Comparison of ENCODE assay signal across 32 cellular contexts in genomic region chr2:233791151-233791882, GRCh38. TPM values are rescaled to one million over a fixed set of nuclear protein-coding genes. Genes with fewer than 3 reads are reported as not detected.
A peak's percentile ranks its signal among the peaks of the same experiment; 100 is the strongest.
DNase-seq lines count a peak whose midpoint lies in the region; ATAC-seq, FAIRE-seq and TF ChIP-seq lines count a peak whose summit lies in the region.
"Had no signal": no experiment of that assay in that cellular context is flagged by ENCODE, and none has a peak within 500 bp of the region (broad histone marks: within the 10 kb centered on the region; RNA-seq: fewer than 3 reads in every experiment).

No MANE protein-coding gene starts in this region.

- H3K4me1 ChIP-seq in HepG2 (ENCODE audit: insufficient read depth, low read length): peaks cover 14% of the 10 kb centered on the region; the same call in 1 of the 2 replicates
- H3K4me1 ChIP-seq in right lobe of liver: no peaks in the 10 kb centered on the region
- H3K4me1 ChIP-seq in spleen: no peaks in the 10 kb centered on the region
- no peaks in the 10 kb centered on the region for H3K4me1 ChIP-seq in Caco-2
- H3K4me1 ChIP-seq: A549 had no signal

- TF ChIP-seq EP300 in HepG2 (IDR thresholded peaks at IDR 0.05; ENCODE audit: low read depth in 2 of 2, low read length in 2 of 2) (no peak), HepG2 (CRISPR knock-in tag; IDR thresholded peaks at IDR 0.05; ENCODE audit: borderline replicate concordance) (no peak)

- FAIRE-seq in HepG2 (lab: Jason Lieb, UNC): no peak
- FAIRE-seq: A549, GM12878, HTR-8/SVneo had no signal

- ATAC-seq in HepG2 (peak; percentile 11; the same call in 2 of the 3 replicates), right lobe of liver (no peak)
- ATAC-seq: GM12878, GM23338 had no signal

- WGBS in HepG2 (ENCODE audit: low lambda C conversion rate): 53% methylated on average over 18 of the region's 18 CpGs
- WGBS in right lobe of liver (ENCODE audit: insufficient coverage, low coverage, low lambda C conversion rate, missing lambda C conversion rate): 82% methylated on average over 16 of the region's 18 CpGs
- 85 to 90% (median 87%) methylated on average over 18 of the region's 18 CpGs for WGBS in spleen, 5 donors

- H2AFZ ChIP-seq in HepG2 (ENCODE audit: low read length): no peak overlapping the region
- H2AFZ ChIP-seq: GM23338 had no signal

- TF ChIP-seq RAD21 in HepG2 (CRISPR knock-in tag; IDR thresholded peaks at IDR 0.05): no peak

- no peaks in the 10 kb centered on the region for H3K36me3 Mint-ChIP-seq in Caco-2 (ENCODE audit: insufficient read depth, unreplicated experiment)
- H3K36me3 Mint-ChIP-seq: CD4-positive, alpha-beta memory T cell had no signal

- no peak overlapping the region for H3K9ac ChIP-seq in HepG2 (ENCODE audit: insufficient read depth, low read depth, low read length)

- H3K36me3 ChIP-seq in HepG2 (replicated peaks in 1 of 2; ENCODE audit: control insufficient read depth in 1 of 2, insufficient read depth in 2 of 2, low read length in 2 of 2): no peaks in the 10 kb centered on the region
- no peaks in the 10 kb centered on the region for H3K36me3 ChIP-seq in right lobe of liver
- no peaks in the 10 kb centered on the region for H3K36me3 ChIP-seq in spleen
- H3K36me3 ChIP-seq in Caco-2 (ENCODE audit: control insufficient read depth, insufficient read depth, low read length): no peaks in the 10 kb centered on the region

- H3K79me2 ChIP-seq in HepG2 (ENCODE audit: insufficient read depth, low read length): no peaks in the 10 kb centered on the region

- H3K27me3 ChIP-seq in HepG2 (ENCODE audit: control insufficient read depth in 1 of 2, insufficient read depth in 2 of 2, low read length in 2 of 2) (peaks cover 7 to 39% of the 10 kb centered on the region in 2 experiments; a peak in 3 of 5 replicates), right lobe of liver (no peaks in the 10 kb centered on the region), spleen (replicated peaks in 1 of 7) (peaks cover 0 to 14% (median 0%) of the 10 kb centered on the region in 7 donors), Caco-2 (replicated peaks; ENCODE audit: control insufficient read depth, insufficient read depth, low read length) (no peaks in the 10 kb centered on the region)

- H3K4me3 Mint-ChIP-seq in Caco-2 (ENCODE audit: unreplicated experiment): no peak overlapping the region
- H3K4me3 Mint-ChIP-seq: CD4-positive, alpha-beta memory T cell; GM23338 had no signal

- H3K4me3 ChIP-seq in HepG2 (replicated peaks in 1 of 3; ENCODE audit: insufficient read depth in 1 of 3, low read depth in 2 of 3, low read length in 3 of 3): no peak overlapping the region
- no peak overlapping the region for H3K4me3 ChIP-seq in right lobe of liver
- H3K4me3 ChIP-seq in spleen: no peak overlapping the region
- no peak overlapping the region for H3K4me3 ChIP-seq in Caco-2 (ENCODE audit: low read depth, low read length)
- H3K4me3 ChIP-seq: A549, GM12878, GM23338 had no signal

- H3K27me3 Mint-ChIP-seq in Caco-2 (ENCODE audit: insufficient read depth, unreplicated experiment): no peaks in the 10 kb centered on the region

- H3K27ac Mint-ChIP-seq in Caco-2 (ENCODE audit: unreplicated experiment): no peak overlapping the region
- H3K27ac Mint-ChIP-seq: GM23338 had no signal

- no peak overlapping the region for H3K4me2 ChIP-seq in HepG2 (ENCODE audit: low read depth, low read length)
- H3K4me2 ChIP-seq: A549, GM23338 had no signal

- no peak for TF ChIP-seq CTCF in HepG2 (CRISPR knock-in tag; IDR thresholded peaks at IDR 0.05)
- no peak for TF ChIP-seq CTCF in right lobe of liver (IDR thresholded peaks at IDR 0.05)
- TF ChIP-seq CTCF in spleen (IDR thresholded peaks at IDR 0.05 in 8 of 11, conservative IDR thresholded peaks at IDR 0.05 in 3 of 11): no peak
- TF ChIP-seq CTCF in Caco-2 (IDR thresholded peaks at IDR 0.05; ENCODE audit: insufficient read depth in 1 of 2, low read depth in 1 of 2, low read length in 1 of 2, severe bottlenecking in 1 of 2, unreplicated experiment in 1 of 2): no peak

- no peak for DNase-seq in HepG2 (ENCODE audit: low spot score)
- no peak for DNase-seq in right lobe of liver
- DNase-seq in islet precursor cell: peak; percentile 37
- DNase-seq in spleen: peak; percentile 41
- no peak for DNase-seq in kidney tubule cell (ENCODE audit: low spot score)
- no peak for DNase-seq in amygdala (lab: John Stamatoyannopoulos, UW)
- no peak for DNase-seq in Caco-2
- DNase-seq: AML-193; C1 segment of cervical spinal cord; CD4-positive, alpha-beta memory T cell; COR-L47; DMS 273 treated with DMSO at 0.1 percent for 48 hours; DMS79; EL; GDM1; HCEC 1CT; KBM-7; MV-4-11; NCI-H1105; NCI-H1436 treated with DMSO at 0.1 percent for 48 hours; NCI-H187 treated with DMSO at 0.1 percent for 48 hours; NCI-H446 treated with DMSO at 0.1 percent for 48 hours; NCI-H526; Right ventricle myocardium superior; RPMI8226 had no signal

- POLR2A ChIA-PET in HepG2 (lab: Yijun Ruan, JAX): no interaction called here
- POLR2A ChIA-PET in Caco-2 (lab: Charles Lee): no interaction called here

- intact Hi-C loops in HepG2 (cut with micrococcal nuclease; ENCODE audit: unreplicated experiment) (no loop called here), right lobe of liver (cut with DNase I) (no loop called here), spleen (cut with DNase I; ENCODE audit: low total_unique reads) (no loop called here), Caco-2 (cut with micrococcal nuclease; ENCODE audit: unreplicated experiment) (no loop called here)

- H4K20me1 ChIP-seq in HepG2 (ENCODE audit: insufficient read depth, low read length): no peaks in the 10 kb centered on the region

- CTCF ChIA-PET in HepG2 (lab: Yijun Ruan, JAX; ENCODE audit: low intra/inter-chr PET ratio, low total read pairs) (no interaction called here), Caco-2 (lab: Charles Lee) (no interaction called here)

- TF ChIP-seq POLR2A in HepG2 (IDR thresholded peaks at IDR 0.05; ENCODE audit: insufficient read depth in 1 of 2, low read depth in 2 of 2, low read length in 2 of 2) (no peak), right lobe of liver (IDR thresholded peaks at IDR 0.05) (no peak), spleen (IDR thresholded peaks at IDR 0.05) (no peak)

- H3K27ac ChIP-seq in HepG2 (ENCODE audit: extremely low read length, insufficient read depth, low read length): no peak overlapping the region
- H3K27ac ChIP-seq in right lobe of liver: no peak overlapping the region
- no peak overlapping the region for H3K27ac ChIP-seq in spleen

- H3K9me3 Mint-ChIP-seq in Caco-2 (ENCODE audit: unreplicated experiment): no peaks in the 10 kb centered on the region

- in situ Hi-C loops in HepG2 (cut with HindIII; ENCODE audit: extremely low pct_ligation_motif_present, low pct_unique_long_range_greater_than_20kb): no loop called here

- BruUV-seq in HepG2 (replicated peaks; lab: Mats Ljungman, UMichigan): no TSS peak
- BruUV-seq in Caco-2 (replicated peaks; lab: Mats Ljungman, UMichigan): no TSS peak

- no peaks in the 10 kb centered on the region for H3K4me1 Mint-ChIP-seq in Caco-2 (ENCODE audit: low read depth, unreplicated experiment)
- H3K4me1 Mint-ChIP-seq: GM23338 had no signal

- H3K9me3 ChIP-seq in HepG2 (ENCODE audit: low read length) (no peaks in the 10 kb centered on the region), right lobe of liver (no peaks in the 10 kb centered on the region), spleen (no peaks in the 10 kb centered on the region), Caco-2 (no peaks in the 10 kb centered on the region)
- H3K9me3 ChIP-seq: A549 had no signal

RNA-seq across cellular contexts. Expression of gene MROH2A, which starts 13.2 kb away (rescaled TPM):
- 0.04 TPM in 1 of 2 replicates, not detected in the other for total RNA-seq in HepG2 (2016; rRNA removed; fragmentation: Illumina TruSeq; extraction: Trizol)
- total RNA-seq in HepG2 (2016; cell fraction: cytosol; rRNA removed; fragmentation: Illumina TruSeq; extraction: Trizol; ENCODE audit: low read depth): not detected in 2 replicates
- not detected in 2 replicates for total RNA-seq in HepG2 (2016; cell fraction: insoluble cytoplasmic fraction; rRNA removed; fragmentation: Illumina TruSeq; extraction: Trizol)
- not detected in 2 replicates for total RNA-seq in HepG2 (2016; cell fraction: membrane; rRNA removed; fragmentation: Illumina TruSeq; extraction: Trizol)
- not detected in 2 replicates for total RNA-seq in HepG2 (2016; cell fraction: nucleus; rRNA removed; fragmentation: Illumina TruSeq; extraction: Trizol)
- 0.03 and 0.07 TPM in 2 replicates for polyA plus RNA-seq in HepG2 (2011; rRNA removed)
- not detected in 2 replicates for polyA plus RNA-seq in HepG2 (2011; cell fraction: cytosol; rRNA removed)
- 0.03 and 0.33 TPM in 2 replicates for polyA plus RNA-seq in HepG2 (2011; cell fraction: nucleus; rRNA removed)
- polyA plus RNA-seq in HepG2 (2012): not detected in 2 replicates
- not detected in 2 replicates for polyA plus RNA-seq in HepG2 (2016; cell fraction: cytosol; fragmentation: Illumina TruSeq; extraction: Trizol; ENCODE audit: low read depth)
- polyA plus RNA-seq in HepG2 (2016; cell fraction: insoluble cytoplasmic fraction; fragmentation: Illumina TruSeq; extraction: Trizol; ENCODE audit: low read depth): not detected in 2 replicates
- polyA plus RNA-seq in HepG2 (2016; cell fraction: membrane; fragmentation: Illumina TruSeq; extraction: Trizol; ENCODE audit: low read depth): not detected in 2 replicates
- polyA plus RNA-seq in HepG2 (2016; cell fraction: nucleus; fragmentation: Illumina TruSeq; extraction: Trizol; ENCODE audit: insufficient read depth, low read depth): not detected in 2 replicates
- polyA minus RNA-seq in HepG2 (2011; rRNA and poly(A)+ RNA removed; ENCODE audit: low replicate concordance): not detected in 2 replicates
- not detected in 2 replicates for polyA minus RNA-seq in HepG2 (2011; cell fraction: cytosol; rRNA and poly(A)+ RNA removed)
- polyA minus RNA-seq in HepG2 (2011; cell fraction: nucleus; rRNA and poly(A)+ RNA removed): 0.12 TPM in 1 of 2 replicates, not detected in the other
- 1 to 10 TPM in 4 of 6 experiments, under 1 TPM in 2; 0.49 to 7.6 (median 2.0) TPM for total RNA-seq in right lobe of liver
- total RNA-seq in spleen: under 1 TPM in 2 of 7 donors, not detected in 5; 0.27 to 0.43 TPM
- polyA plus RNA-seq in spleen: 1 to 10 TPM in 1 of 3 donors, not detected in 2; 1.5 TPM
- total RNA-seq in Caco-2 (2022): not detected in 2 replicates
- total RNA-seq: CD4-positive, alpha-beta memory T cell; GM12878; GM23338; LHCN-M2; MCF 10A; Right ventricle myocardium superior had no signal
- polyA plus RNA-seq: CD4-positive, alpha-beta memory T cell; GM12878; GM23338 had no signal

RNA-seq across cellular contexts. Expression of gene UGT1A1, which starts 31.2 kb away (rescaled TPM):
- 0.22 and 0.69 TPM in 2 replicates for total RNA-seq in HepG2 (2016; rRNA removed; fragmentation: Illumina TruSeq; extraction: Trizol)
- 0.09 TPM in 1 of 2 replicates, not detected in the other for total RNA-seq in HepG2 (2016; cell fraction: cytosol; rRNA removed; fragmentation: Illumina TruSeq; extraction: Trizol; ENCODE audit: low read depth)
- total RNA-seq in HepG2 (2016; cell fraction: insoluble cytoplasmic fraction; rRNA removed; fragmentation: Illumina TruSeq; extraction: Trizol): 0.31 and 0.61 TPM in 2 replicates
- total RNA-seq in HepG2 (2016; cell fraction: membrane; rRNA removed; fragmentation: Illumina TruSeq; extraction: Trizol): 0.12 and 0.17 TPM in 2 replicates
- total RNA-seq in HepG2 (2016; cell fraction: nucleus; rRNA removed; fragmentation: Illumina TruSeq; extraction: Trizol): 0.25 and 0.63 TPM in 2 replicates
- 0.75 and 3.6 TPM in 2 replicates for polyA plus RNA-seq in HepG2 (2011; rRNA removed)
- 0.63 and 3.6 TPM in 2 replicates for polyA plus RNA-seq in HepG2 (2011; cell fraction: cytosol; rRNA removed)
- 0.21 and 1.0 TPM in 2 replicates for polyA plus RNA-seq in HepG2 (2011; cell fraction: nucleus; rRNA removed)
- 3.1 and 4.9 TPM in 2 replicates for polyA plus RNA-seq in HepG2 (2012)
- polyA plus RNA-seq in HepG2 (2016; cell fraction: cytosol; fragmentation: Illumina TruSeq; extraction: Trizol; ENCODE audit: low read depth): 0.11 TPM in 1 of 2 replicates, not detected in the other
- polyA plus RNA-seq in HepG2 (2016; cell fraction: insoluble cytoplasmic fraction; fragmentation: Illumina TruSeq; extraction: Trizol; ENCODE audit: low read depth): 0.17 and 0.35 TPM in 2 replicates
- polyA plus RNA-seq in HepG2 (2016; cell fraction: membrane; fragmentation: Illumina TruSeq; extraction: Trizol; ENCODE audit: low read depth): 0.19 and 0.20 TPM in 2 replicates
- polyA plus RNA-seq in HepG2 (2016; cell fraction: nucleus; fragmentation: Illumina TruSeq; extraction: Trizol; ENCODE audit: insufficient read depth, low read depth): 0.93 TPM in 1 of 2 replicates, not detected in the other
- 0.16 and 1.1 TPM in 2 replicates for polyA minus RNA-seq in HepG2 (2011; rRNA and poly(A)+ RNA removed; ENCODE audit: low replicate concordance)
- 0.44 and 2.2 TPM in 2 replicates for polyA minus RNA-seq in HepG2 (2011; cell fraction: cytosol; rRNA and poly(A)+ RNA removed)
- 0.52 and 1.7 TPM in 2 replicates for polyA minus RNA-seq in HepG2 (2011; cell fraction: nucleus; rRNA and poly(A)+ RNA removed)
- total RNA-seq in right lobe of liver: 1,000 to 10,000 TPM in 1 of 6 experiments, 100 to 1,000 TPM in 4, 10 to 100 TPM in 1; 97.5 to 1,279 (median 171) TPM
- not detected for total RNA-seq in spleen
- not detected for polyA plus RNA-seq in spleen
- 2.6 and 3.0 TPM in 2 replicates for total RNA-seq in Caco-2 (2022)
- total RNA-seq: CD4-positive, alpha-beta memory T cell; GM12878; GM23338; LHCN-M2; MCF 10A; Right ventricle myocardium superior; SK-MEL-5 had no signal
- polyA plus RNA-seq: CD4-positive, alpha-beta memory T cell; GM12878; GM23338 had no signal

Comparison
In these comparisons a context has a peak if more than half of its experiments do, and no peak if none do; other contexts are left out.
1. RNA of gene UGT1A1, which starts 31.2 kb away (total RNA-seq): 97.5 to 1,279 TPM in right lobe of liver; 2.6 to 3.0 TPM in Caco-2, 0.09 to 0.69 TPM in HepG2 and not detected in spleen; every median in the first group is over 10 times any median in the second.
2. DNase-seq: peak in islet precursor cell (single experiment) and spleen (single experiment); none in HepG2 (single experiment), right lobe of liver (0 of 3), kidney tubule cell (single experiment), amygdala (0 of 56) and Caco-2 (0 of 2).